ENCODE assay signal across 8 cellular contexts in genomic region chr17:2042355-2042929, GRCh38. TPM values are rescaled to one million over a fixed set of nuclear protein-coding genes. Genes with fewer than 3 reads are reported as not detected.
A peak's percentile ranks its signal among the peaks of the same experiment; 100 is the strongest.
DNase-seq lines count a peak whose midpoint lies in the region; ATAC-seq and TF ChIP-seq lines count a peak whose summit lies in the region.

No MANE protein-coding gene starts in this region.

- TF ChIP-seq CTCF in GM06990 (IDR thresholded peaks at IDR 0.05; ENCODE audit: insufficient read depth, low read length, poor library complexity, severe bottlenecking) (no peak), cardiac fibroblast (IDR thresholded peaks at IDR 0.05; ENCODE audit: low read depth, low read length) (peak; percentile 40), lower leg skin (IDR thresholded peaks at IDR 0.05) (no peak), tibial nerve (IDR thresholded peaks at IDR 0.05) (no peak), GM10266 (IDR thresholded peaks at IDR 0.05; ENCODE audit: control insufficient read depth, insufficient read depth, low read depth, missing control alignments) (no peak)

- peak overlapping the region; percentile 92 for H3K4me3 ChIP-seq in GM06990 (replicated peaks; ENCODE audit: low read depth, low read length)
- peak overlapping the region; percentile 78 to 82 for H3K4me3 ChIP-seq in cardiac fibroblast (replicated peaks in 1 of 2; ENCODE audit: low read depth in 2 of 2, low read length in 2 of 2)
- H3K4me3 ChIP-seq in lower leg skin (ENCODE audit: low read depth, poor library complexity, severe bottlenecking), result peak overlapping the region; percentile 52
- H3K4me3 ChIP-seq in tibial nerve, result peak overlapping the region; percentile 59 to 91 (median 74)

- no peak for DNase-seq in GM06990 (ENCODE audit: extremely low read depth, insufficient read length)
- DNase-seq in NCI-H2171 (lab: John Stamatoyannopoulos, UW), result peak; percentile 27
- peak; percentile 44 to 64 for DNase-seq in cardiac fibroblast (ENCODE audit: low read depth in 2 of 2)
- DNase-seq in lower leg skin (ENCODE audit: low spot score in 2 of 2), result no peak
- DNase-seq in tibial nerve (ENCODE audit: low spot score in 2 of 2), result no peak
- no peak for DNase-seq in stimulated activated CD4-positive, alpha-beta T cell treated with anti-CD3 and anti-CD28 coated beads, Interleukin-4, amount 100 ng/mL, for 1 hour
- DNase-seq in GM10266 (ENCODE audit: extremely low spot score), result no peak

- H3K36me3 ChIP-seq in GM06990 (ENCODE audit: control insufficient read depth, insufficient read depth, low read length), result peaks cover 12% of the 10 kb centered on the region
- peaks cover 0 to 51% (median 0%) of the 10 kb centered on the region in 3 donors for H3K36me3 ChIP-seq in tibial nerve

- TF ChIP-seq POLR2A in lower leg skin (IDR thresholded peaks at IDR 0.05), result no peak
- no peak for TF ChIP-seq POLR2A in tibial nerve (IDR thresholded peaks at IDR 0.05)

- H3K9me3 ChIP-seq in tibial nerve, result no peaks in the 10 kb centered on the region

- intact Hi-C loops in lower leg skin (cut with DNase I; ENCODE audit: low total_unique reads), result no loop called here

- H3K27me3 ChIP-seq in GM06990 (replicated peaks; ENCODE audit: control insufficient read depth, insufficient read depth, low read length), result no peaks in the 10 kb centered on the region
- no peaks in the 10 kb centered on the region for H3K27me3 ChIP-seq in tibial nerve

- no peak for TF ChIP-seq EP300 in tibial nerve (IDR thresholded peaks at IDR 0.05)

- WGBS in lower leg skin, 2 donors, result 18 to 20% methylated on average over 21 of the region's 21 CpGs
- 10 to 18% methylated on average over 18 to 21 of the region's 21 CpGs for WGBS in tibial nerve, 2 donors

- no peak for ATAC-seq in HG03097 (IDR thresholded peaks at IDR 0.05; ENCODE audit: low FRiP score, unreplicated experiment)

- H3K27ac ChIP-seq in tibial nerve, result peak overlapping the region; percentile 74 to 94 (median 90)

- peaks cover 0 to 35% (median 17%) of the 10 kb centered on the region in 4 donors for H3K4me1 ChIP-seq in tibial nerve

RNA-seq across cellular contexts. Expression of gene OVCA2, which starts 0.6 kb away (rescaled TPM):
- total RNA-seq in lower leg skin (10 to 100 TPM; 34.2 to 51.5 (median 40.3) TPM), tibial nerve (10 to 100 TPM; 18.6 to 37.3 (median 35.0) TPM)

RNA-seq across cellular contexts. Expression of gene HIC1, which starts 12.5 kb away (rescaled TPM):
- total RNA-seq in lower leg skin (10 to 100 TPM in 1 of 4 donors, 1 to 10 TPM in 3; 2.4 to 14.2 (median 5.3) TPM), tibial nerve (10 to 100 TPM; 27.6 to 64.7 (median 50.0) TPM)

RNA-seq across cellular contexts. Expression of gene DPH1, which starts 12.5 kb away (rescaled TPM):
- total RNA-seq in lower leg skin (10 to 100 TPM; 50.4 to 80.0 (median 61.2) TPM), tibial nerve (100 to 1,000 TPM in 1 of 4 donors, 10 to 100 TPM in 3; 56.3 to 137 (median 63.9) TPM)

RNA-seq across cellular contexts. Expression of gene RTN4RL1, which starts 17.3 kb away (rescaled TPM):
- total RNA-seq in lower leg skin (10 to 100 TPM; 19.1 to 31.5 (median 27.6) TPM), tibial nerve (10 to 100 TPM in 1 of 4 donors, 1 to 10 TPM in 3; 7.3 to 12.6 (median 7.8) TPM)

Comparison
In these comparisons a context has a peak if more than half of its experiments do, and no peak if none do; other contexts are left out.
1. DNase-seq: peak in NCI-H2171 (single experiment) and cardiac fibroblast (2 of 2); none in GM06990 (single experiment), lower leg skin (0 of 2), tibial nerve (0 of 2), stimulated activated CD4-positive, alpha-beta T cell treated with anti-CD3 and anti-CD28 coated beads, Interleukin-4, amount 100 ng/mL, for 1 hour (single experiment) and GM10266 (single experiment).
2. Peak in every context shown above with its lines, with median percentiles within 50 percentile points of each other: H3K4me3 ChIP-seq.